In the genomic region with DNA sequence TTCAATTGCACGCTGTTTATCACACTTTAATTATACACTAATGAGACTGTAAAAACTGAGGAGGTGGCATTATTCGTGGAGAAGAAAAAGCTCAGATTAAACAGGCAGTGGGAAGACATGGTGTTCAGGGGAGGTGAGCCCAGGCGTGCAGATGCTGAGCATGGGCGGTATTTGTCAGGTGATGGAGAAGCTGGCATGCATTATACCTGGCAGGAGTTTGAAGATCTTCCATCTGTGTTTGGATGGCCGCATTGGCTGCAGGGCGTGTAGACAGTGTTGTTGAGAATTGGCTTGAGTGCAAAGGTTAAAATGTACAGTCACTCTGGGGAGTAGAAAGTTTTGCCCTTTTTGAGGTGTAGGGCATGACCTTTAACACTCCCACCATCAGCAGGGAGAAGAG, we compare ENCODE assay signal across 13 cellular contexts.
"Had no signal": no experiment of that assay in that cellular context is flagged by ENCODE, and none has a peak within 500 bp of the region (broad histone marks: within the 10 kb centered on the region; RNA-seq: fewer than 3 reads in every experiment).

No MANE protein-coding gene starts in this region.

- H3K36me3 Mint-ChIP-seq: naive thymus-derived CD8-positive, alpha-beta T cell had no signal

- H3K9me3 Mint-ChIP-seq: naive thymus-derived CD8-positive, alpha-beta T cell had no signal

- H3K4me3 Mint-ChIP-seq: endodermal cell; naive thymus-derived CD8-positive, alpha-beta T cell had no signal

- DNase-seq: effector CD4-positive, alpha-beta T cell; hypothalamus; kidney glomerular epithelial cell; mucosa of descending colon; naive thymus-derived CD8-positive, alpha-beta T cell; right cardiac atrium; small intestine; stimulated activated CD4-positive, alpha-beta T cell treated with anti-CD3 and anti-CD28 coated beads, Interleukin-12 subunit alpha, Interleukin-12 subunit beta, amount 100 ng/mL, for 4 hours; stimulated activated naive CD4-positive, alpha-beta T cell treated with Interleukin-2 at 50 U/mL for 16 hours had no signal

- H3K4me3 ChIP-seq: coronary artery, heart right ventricle, mucosa of descending colon, ovary had no signal

- H3K4me1 Mint-ChIP-seq: endodermal cell had no signal

- H3K27ac ChIP-seq: coronary artery, heart right ventricle, ovary had no signal

- H3K27ac Mint-ChIP-seq: endodermal cell had no signal

- ATAC-seq: heart right ventricle; mucosa of descending colon; naive thymus-derived CD8-positive, alpha-beta T cell; right cardiac atrium had no signal

- H3K27me3 ChIP-seq: ovary had no signal

- H3K9me3 ChIP-seq: heart right ventricle, mucosa of descending colon, ovary had no signal

- H3K36me3 ChIP-seq: heart right ventricle, ovary had no signal
